ENCODE assay signal across 11 cellular contexts in genomic region chr1:213986020-213986924, GRCh38. TPM values are rescaled to one million over a fixed set of nuclear protein-coding genes. Genes with fewer than 3 reads are reported as not detected.
DNase-seq lines count a peak whose midpoint lies in the region; ATAC-seq and TF ChIP-seq lines count a peak whose summit lies in the region.
"Had no signal": no experiment of that assay in that cellular context is flagged by ENCODE, and none has a peak within 500 bp of the region (broad histone marks: within the 10 kb centered on the region; RNA-seq: fewer than 3 reads in every experiment).

No MANE protein-coding gene starts in this region.

- POLR2A ChIA-PET in naive thymus-derived CD4-positive, alpha-beta T cell (lab: Charles Lee): no interaction called here

- peaks cover 84% of the 10 kb centered on the region for H3K4me1 Mint-ChIP-seq in brain
- H3K4me1 Mint-ChIP-seq in naive thymus-derived CD4-positive, alpha-beta T cell: peaks cover 36 to 79% (median 73%) of the 10 kb centered on the region in 7 donors

- ATAC-seq in naive thymus-derived CD4-positive, alpha-beta T cell: no peak

- H3K4me3 Mint-ChIP-seq in brain: peak overlapping the region; percentile 93 to 98 (median 96)
- peak overlapping the region in 9 of 10 donors; percentile 29 to 96 (median 77) for H3K4me3 Mint-ChIP-seq in naive thymus-derived CD4-positive, alpha-beta T cell

- CTCF ChIA-PET in naive thymus-derived CD4-positive, alpha-beta T cell (lab: Charles Lee): no interaction called here

- intact Hi-C loops in naive thymus-derived CD4-positive, alpha-beta T cell (cut with micrococcal nuclease): loop anchor here (2.0 to 10.0 kb wide), 6 partner anchors 139 to 441 kb away; partner anchors contain the start of gene SMYD2 (in 1 of the 2)

- no peak for TF ChIP-seq POLR2A in tibial nerve (IDR thresholded peaks at IDR 0.05)

- peak; percentile 53 for DNase-seq in NCI-H748 (lab: John Stamatoyannopoulos, UW; ENCODE audit: unreplicated experiment)
- no peak for DNase-seq in NCI-H748 treated with DMSO at 0.1 percent for 48 hours (lab: John Stamatoyannopoulos, UW)
- DNase-seq in H7: peak; percentile 49
- DNase-seq in naive thymus-derived CD4-positive, alpha-beta T cell: peak in 1 of 9 donors; percentile 21
- DNase-seq in tibial nerve (ENCODE audit: low spot score in 2 of 2): no peak
- no peak for DNase-seq in NCI-H226
- DNase-seq in NK-92 (lab: John Stamatoyannopoulos, UW; ENCODE audit: unreplicated experiment): no peak
- DNase-seq: activated CD4-positive, alpha-beta T cell treated with anti-CD3 and anti-CD28 coated beads for 4 hours; Kasumi-1; PC-9 had no signal

- H3K9me3 ChIP-seq in naive thymus-derived CD4-positive, alpha-beta T cell (ENCODE audit: control insufficient read depth in 2 of 3, low read length in 3 of 3): no peaks in the 10 kb centered on the region
- H3K9me3 ChIP-seq in tibial nerve: no peaks in the 10 kb centered on the region

- H3K27me3 Mint-ChIP-seq in brain: peaks cover 99% of the 10 kb centered on the region
- peaks cover 86 to 94% (median 90%) of the 10 kb centered on the region in 5 donors for H3K27me3 Mint-ChIP-seq in naive thymus-derived CD4-positive, alpha-beta T cell

- WGBS in tibial nerve, 2 donors: 11 to 12% methylated on average over 31 of the region's 31 CpGs

- no peaks in the 10 kb centered on the region for H3K36me3 Mint-ChIP-seq in brain
- H3K36me3 Mint-ChIP-seq in naive thymus-derived CD4-positive, alpha-beta T cell: peaks cover 0 to 8% (median 0%) of the 10 kb centered on the region in 5 donors

- H3K4me3 ChIP-seq in H7 (ENCODE audit: insufficient read depth, low read depth, low read length): no peak overlapping the region; the same call in 1 of the 2 replicates
- H3K4me3 ChIP-seq in naive thymus-derived CD4-positive, alpha-beta T cell (ENCODE audit: low read length): no peak overlapping the region
- H3K4me3 ChIP-seq in tibial nerve: peak overlapping the region in 1 of 4 donors; percentile 65
- H3K4me3 ChIP-seq: PC-9 had no signal

- peaks cover 0 to 8% (median 0%) of the 10 kb centered on the region in 5 experiments for H3K9me3 Mint-ChIP-seq in brain
- H3K9me3 Mint-ChIP-seq in naive thymus-derived CD4-positive, alpha-beta T cell: peaks cover 0 to 37% (median 12%) of the 10 kb centered on the region in 11 donors

- H3K27ac Mint-ChIP-seq in brain: peak overlapping the region in 3 of 5 experiments; percentile 6 to 99 (median 48)
- peak overlapping the region in 4 of 9 donors; percentile 0 to 72 (median 62) for H3K27ac Mint-ChIP-seq in naive thymus-derived CD4-positive, alpha-beta T cell

- H3K36me3 ChIP-seq in H7 (replicated peaks; ENCODE audit: control insufficient read depth, insufficient read depth, low read length) (no peaks in the 10 kb centered on the region), tibial nerve (no peaks in the 10 kb centered on the region)
- H3K36me3 ChIP-seq in naive thymus-derived CD4-positive, alpha-beta T cell (ENCODE audit: control insufficient read depth in 2 of 3, insufficient read depth in 3 of 3, low read length in 3 of 3): no peaks in the 10 kb centered on the region

- no peak for TF ChIP-seq EP300 in tibial nerve (IDR thresholded peaks at IDR 0.05)

- H3K27ac ChIP-seq in naive thymus-derived CD4-positive, alpha-beta T cell (ENCODE audit: low read depth, low read length): no peak overlapping the region
- H3K27ac ChIP-seq in tibial nerve: no peak overlapping the region
- H3K27ac ChIP-seq: PC-9 had no signal

- H3K4me1 ChIP-seq in naive thymus-derived CD4-positive, alpha-beta T cell (ENCODE audit: control insufficient read depth in 2 of 2, insufficient read depth in 2 of 2, low read length in 2 of 2): peaks cover 0 to 50% of the 10 kb centered on the region in 2 donors
- peaks cover 0 to 54% (median 23%) of the 10 kb centered on the region in 4 donors for H3K4me1 ChIP-seq in tibial nerve

- TF ChIP-seq CTCF in brain (conservative IDR thresholded peaks at IDR 0.05) (no peak), tibial nerve (IDR thresholded peaks at IDR 0.05) (no peak)

- peaks cover 76% of the 10 kb centered on the region for H3K27me3 ChIP-seq in H7 (ENCODE audit: control insufficient read depth, insufficient read depth, low read length)
- peaks cover 3 to 49% of the 10 kb centered on the region in 2 donors for H3K27me3 ChIP-seq in naive thymus-derived CD4-positive, alpha-beta T cell (ENCODE audit: control insufficient read depth in 2 of 2, insufficient read depth in 2 of 2, low read length in 2 of 2)
- H3K27me3 ChIP-seq in tibial nerve: peaks cover 4 to 80% of the 10 kb centered on the region in 2 donors

RNA-seq across cellular contexts. Expression of gene PROX1, which starts 1.5 kb away (rescaled TPM):
- total RNA-seq in H7 (2014; rRNA removed; shearing (Covaris generic)): 2.3 and 2.9 TPM in 2 replicates
- 27.9 TPM for polyA plus RNA-seq in brain (ENCODE audit: insufficient read depth, low read depth, low replicate concordance)
- total RNA-seq in naive thymus-derived CD4-positive, alpha-beta T cell: not detected
- not detected for polyA plus RNA-seq in naive thymus-derived CD4-positive, alpha-beta T cell
- total RNA-seq in tibial nerve: 1 to 10 TPM in 2 of 4 donors, under 1 TPM in 2; 0.84 to 1.2 (median 1.0) TPM
- total RNA-seq: PC-9 had no signal

Comparison
In these comparisons a context has a peak if more than half of its experiments do, and no peak if none do; other contexts are left out.
1. DNase-seq: peak in NCI-H748 (single experiment) and H7 (single experiment); none in NCI-H748 treated with DMSO at 0.1 percent for 48 hours (single experiment), tibial nerve (0 of 2), NCI-H226 (single experiment) and NK-92 (single experiment).